In the genomic region with DNA sequence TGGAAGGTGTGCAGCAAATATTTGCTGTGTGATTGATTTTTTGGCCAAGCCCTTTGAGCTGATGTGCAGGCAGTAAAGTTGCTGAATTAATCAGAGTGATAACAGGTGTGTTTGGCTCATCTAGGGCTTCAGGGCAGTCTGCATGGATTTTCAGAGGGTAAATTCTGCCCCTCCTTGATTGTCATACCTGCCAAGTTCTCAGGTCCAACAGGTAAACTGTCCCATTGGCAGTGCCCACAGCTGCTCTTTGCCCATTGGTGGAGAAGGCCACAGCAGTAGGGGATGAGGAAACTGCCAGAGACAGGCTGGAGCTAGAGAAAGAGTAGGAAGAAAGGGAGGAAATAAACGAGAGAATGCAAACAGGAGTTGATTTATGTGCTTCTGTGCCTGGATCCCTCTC, we compare ENCODE assay signal across 18 cellular contexts. TPM values are rescaled to one million over a fixed set of nuclear protein-coding genes. Genes with fewer than 3 reads are reported as not detected.
DNase-seq lines count a peak whose midpoint lies in the region; ATAC-seq and TF ChIP-seq lines count a peak whose summit lies in the region.
"Had no signal": no experiment of that assay in that cellular context is flagged by ENCODE, and none has a peak within 500 bp of the region (broad histone marks: within the 10 kb centered on the region; RNA-seq: fewer than 3 reads in every experiment).

No MANE protein-coding gene starts in this region.

- DNase-seq in activated naive CD4-positive, alpha-beta T cell treated with anti-CD3 and anti-CD28 coated beads, Interleukin-2, amount 50 U/mL, for 72 hours (ENCODE audit: low spot score in 2 of 2) = no peak
- no peak for DNase-seq in activated naive CD4-positive, alpha-beta T cell treated with anti-CD3 and anti-CD28 coated beads, Interleukin-2, amount 50 U/mL, for 16 hours
- DNase-seq in left lobe of liver (ENCODE audit: low spot score) (no peak), neural crest cell (ENCODE audit: low read depth, low spot score) (no peak), T-cell (no peak)
- DNase-seq in central memory CD4-positive, alpha-beta T cell = no peak
- DNase-seq in activated CD4-positive, alpha-beta T cell treated with anti-CD3 and anti-CD28 coated beads, Interleukin-2, amount 10 ng/mL, durations not matched to agents 24 days and 14 days = no peak
- DNase-seq: 8988T; Calu3; CD8-positive, alpha-beta T cell; DMS79 treated with DMSO at 0.1 percent for 48 hours; GF-D8; GOT3; H7; HFFc6 had no signal

- CTCF ChIA-PET in T-cell (lab: Charles Lee) = no interaction called here

- H3K27ac Mint-ChIP-seq in activated naive CD4-positive, alpha-beta T cell treated with anti-CD3 and anti-CD28 coated beads, Interleukin-2, amount 50 U/mL, for 72 hours = peak overlapping the region; percentile 18 to 32
- peak overlapping the region; percentile 57 for H3K27ac Mint-ChIP-seq in neural crest cell (ENCODE audit: unreplicated experiment)
- peak overlapping the region in 1 of 2 donors; percentile 34 for H3K27ac Mint-ChIP-seq in T-cell
- no peak overlapping the region for H3K27ac Mint-ChIP-seq in activated CD4-positive, alpha-beta T cell treated with anti-CD3 and anti-CD28 coated beads, Interleukin-2, amount 10 ng/mL, durations not matched to agents 24 days and 14 days
- H3K27ac Mint-ChIP-seq: B cell; CD8-positive, alpha-beta T cell; HFFc6 had no signal

- H3K9me3 Mint-ChIP-seq in activated naive CD4-positive, alpha-beta T cell treated with anti-CD3 and anti-CD28 coated beads, Interleukin-2, amount 50 U/mL, for 72 hours = no peaks in the 10 kb centered on the region
- no peaks in the 10 kb centered on the region for H3K9me3 Mint-ChIP-seq in neural crest cell
- no peaks in the 10 kb centered on the region for H3K9me3 Mint-ChIP-seq in T-cell
- no peaks in the 10 kb centered on the region for H3K9me3 Mint-ChIP-seq in activated CD4-positive, alpha-beta T cell treated with anti-CD3 and anti-CD28 coated beads, Interleukin-2, amount 10 ng/mL, durations not matched to agents 24 days and 14 days
- H3K9me3 Mint-ChIP-seq: CD8-positive, alpha-beta T cell; HFFc6 had no signal

- H3K4me3 Mint-ChIP-seq in neural crest cell (no peak overlapping the region), T-cell (no peak overlapping the region)
- H3K4me3 Mint-ChIP-seq in activated CD4-positive, alpha-beta T cell treated with anti-CD3 and anti-CD28 coated beads, Interleukin-2, amount 10 ng/mL, durations not matched to agents 24 days and 14 days = no peak overlapping the region
- H3K4me3 Mint-ChIP-seq: B cell; CD8-positive, alpha-beta T cell; HFFc6 had no signal

- TF ChIP-seq CTCF in neural crest cell (conservative IDR thresholded peaks at IDR 0.05) = no peak

- peaks cover 5 to 23% of the 10 kb centered on the region in 2 donors for H3K36me3 Mint-ChIP-seq in activated naive CD4-positive, alpha-beta T cell treated with anti-CD3 and anti-CD28 coated beads, Interleukin-2, amount 50 U/mL, for 72 hours
- H3K36me3 Mint-ChIP-seq in neural crest cell (ENCODE audit: low read depth) (no peaks in the 10 kb centered on the region), T-cell (peaks cover 77% of the 10 kb centered on the region)
- H3K36me3 Mint-ChIP-seq in activated CD4-positive, alpha-beta T cell treated with anti-CD3 and anti-CD28 coated beads, Interleukin-2, amount 10 ng/mL, durations not matched to agents 24 days and 14 days (ENCODE audit: low read depth) = peaks cover 71% of the 10 kb centered on the region

- no peaks in the 10 kb centered on the region for H3K27me3 Mint-ChIP-seq in neural crest cell (ENCODE audit: low read depth)
- H3K27me3 Mint-ChIP-seq in T-cell = no peaks in the 10 kb centered on the region
- H3K27me3 Mint-ChIP-seq in activated CD4-positive, alpha-beta T cell treated with anti-CD3 and anti-CD28 coated beads, Interleukin-2, amount 10 ng/mL, durations not matched to agents 24 days and 14 days = no peaks in the 10 kb centered on the region
- H3K27me3 Mint-ChIP-seq: B cell had no signal

- no peak for ATAC-seq in activated naive CD4-positive, alpha-beta T cell treated with anti-CD3 and anti-CD28 coated beads, Interleukin-2, amount 50 U/mL, for 72 hours
- peak; percentile 53 for ATAC-seq in left lobe of liver
- ATAC-seq in T-cell (replicated peaks in 1 of 4) = no peak
- ATAC-seq: CD8-positive, alpha-beta T cell; HCT116; HepG2 had no signal

- intact Hi-C loops in activated CD4-positive, alpha-beta T cell treated with anti-CD3 and anti-CD28 coated beads, Interleukin-2, amount 10 ng/mL, durations not matched to agents 24 days and 14 days (cut with micrococcal nuclease) = no loop called here

- POLR2A ChIA-PET in T-cell (lab: Charles Lee) = no interaction called here

- H3K4me1 Mint-ChIP-seq in neural crest cell (no peaks in the 10 kb centered on the region), T-cell (no peaks in the 10 kb centered on the region)
- no peaks in the 10 kb centered on the region for H3K4me1 Mint-ChIP-seq in activated CD4-positive, alpha-beta T cell treated with anti-CD3 and anti-CD28 coated beads, Interleukin-2, amount 10 ng/mL, durations not matched to agents 24 days and 14 days
- H3K4me1 Mint-ChIP-seq: B cell had no signal

RNA-seq across cellular contexts. Expression of a gene that starts 33.6 kb away (rescaled TPM):
- total RNA-seq in activated naive CD4-positive, alpha-beta T cell treated with anti-CD3 and anti-CD28 coated beads, Interleukin-2, amount 50 U/mL, for 72 hours = 10 to 100 TPM; 43.3 to 69.8 TPM
- 14.9 TPM for total RNA-seq in left lobe of liver
- total RNA-seq in neural crest cell = 12.7 and 13.7 TPM in 2 replicates
- 10 to 100 TPM; 38.5 to 71.5 (median 65.5) TPM for total RNA-seq in T-cell
- total RNA-seq in activated CD4-positive, alpha-beta T cell treated with anti-CD3 and anti-CD28 coated beads, Interleukin-2, amount 10 ng/mL, durations not matched to agents 24 days and 14 days = 34.6 and 35.8 TPM in 2 replicates

RNA-seq across cellular contexts. Expression of a gene that starts 36.3 kb away (rescaled TPM):
- total RNA-seq in activated naive CD4-positive, alpha-beta T cell treated with anti-CD3 and anti-CD28 coated beads, Interleukin-2, amount 50 U/mL, for 72 hours = 100 to 1,000 TPM in 1 of 2 donors, 10 to 100 TPM in 1; 45.9 to 121 TPM
- total RNA-seq in left lobe of liver = 8.9 TPM
- total RNA-seq in neural crest cell = 50.7 and 53.2 TPM in 2 replicates
- 10 to 100 TPM; 14.6 to 21.8 (median 15.8) TPM for total RNA-seq in T-cell
- 32.0 and 33.1 TPM in 2 replicates for total RNA-seq in activated CD4-positive, alpha-beta T cell treated with anti-CD3 and anti-CD28 coated beads, Interleukin-2, amount 10 ng/mL, durations not matched to agents 24 days and 14 days

RNA-seq across cellular contexts. Expression of a gene that starts 46.7 kb away (rescaled TPM):
- total RNA-seq in activated naive CD4-positive, alpha-beta T cell treated with anti-CD3 and anti-CD28 coated beads, Interleukin-2, amount 50 U/mL, for 72 hours = 100 to 1,000 TPM in 1 of 2 donors, 10 to 100 TPM in 1; 56.8 to 122 TPM
- total RNA-seq in left lobe of liver (30.5 TPM), neural crest cell (127 and 132 TPM in 2 replicates), T-cell (10 to 100 TPM; 20.6 to 25.5 (median 23.0) TPM)
- 60.5 and 61.8 TPM in 2 replicates for total RNA-seq in activated CD4-positive, alpha-beta T cell treated with anti-CD3 and anti-CD28 coated beads, Interleukin-2, amount 10 ng/mL, durations not matched to agents 24 days and 14 days

RNA-seq across cellular contexts. Expression of a gene that starts 56.2 kb away (rescaled TPM):
- total RNA-seq in activated naive CD4-positive, alpha-beta T cell treated with anti-CD3 and anti-CD28 coated beads, Interleukin-2, amount 50 U/mL, for 72 hours = under 1 TPM; 0.04 to 0.09 TPM
- total RNA-seq in left lobe of liver = 0.20 TPM
- 0.07 TPM in 1 of 2 replicates, not detected in the other for total RNA-seq in neural crest cell
- under 1 TPM; 0.07 to 0.65 (median 0.22) TPM for total RNA-seq in T-cell
- 0.09 TPM in 1 of 2 replicates, not detected in the other for total RNA-seq in activated CD4-positive, alpha-beta T cell treated with anti-CD3 and anti-CD28 coated beads, Interleukin-2, amount 10 ng/mL, durations not matched to agents 24 days and 14 days
- total RNA-seq: Calu3, HepG2 had no signal
